1 cellular context compared by ENCODE assay signal in genomic region chr10:62047240-62047897, GRCh38.
TF ChIP-seq lines count a peak whose summit lies in the region.

No MANE protein-coding gene starts in this region.

TF ChIP-seq in GM23338, 12 proteins besides CTCF, POLR2A, EP300 and RAD21 (continued from another document):
- TF ChIP-seq, protein P1, sequence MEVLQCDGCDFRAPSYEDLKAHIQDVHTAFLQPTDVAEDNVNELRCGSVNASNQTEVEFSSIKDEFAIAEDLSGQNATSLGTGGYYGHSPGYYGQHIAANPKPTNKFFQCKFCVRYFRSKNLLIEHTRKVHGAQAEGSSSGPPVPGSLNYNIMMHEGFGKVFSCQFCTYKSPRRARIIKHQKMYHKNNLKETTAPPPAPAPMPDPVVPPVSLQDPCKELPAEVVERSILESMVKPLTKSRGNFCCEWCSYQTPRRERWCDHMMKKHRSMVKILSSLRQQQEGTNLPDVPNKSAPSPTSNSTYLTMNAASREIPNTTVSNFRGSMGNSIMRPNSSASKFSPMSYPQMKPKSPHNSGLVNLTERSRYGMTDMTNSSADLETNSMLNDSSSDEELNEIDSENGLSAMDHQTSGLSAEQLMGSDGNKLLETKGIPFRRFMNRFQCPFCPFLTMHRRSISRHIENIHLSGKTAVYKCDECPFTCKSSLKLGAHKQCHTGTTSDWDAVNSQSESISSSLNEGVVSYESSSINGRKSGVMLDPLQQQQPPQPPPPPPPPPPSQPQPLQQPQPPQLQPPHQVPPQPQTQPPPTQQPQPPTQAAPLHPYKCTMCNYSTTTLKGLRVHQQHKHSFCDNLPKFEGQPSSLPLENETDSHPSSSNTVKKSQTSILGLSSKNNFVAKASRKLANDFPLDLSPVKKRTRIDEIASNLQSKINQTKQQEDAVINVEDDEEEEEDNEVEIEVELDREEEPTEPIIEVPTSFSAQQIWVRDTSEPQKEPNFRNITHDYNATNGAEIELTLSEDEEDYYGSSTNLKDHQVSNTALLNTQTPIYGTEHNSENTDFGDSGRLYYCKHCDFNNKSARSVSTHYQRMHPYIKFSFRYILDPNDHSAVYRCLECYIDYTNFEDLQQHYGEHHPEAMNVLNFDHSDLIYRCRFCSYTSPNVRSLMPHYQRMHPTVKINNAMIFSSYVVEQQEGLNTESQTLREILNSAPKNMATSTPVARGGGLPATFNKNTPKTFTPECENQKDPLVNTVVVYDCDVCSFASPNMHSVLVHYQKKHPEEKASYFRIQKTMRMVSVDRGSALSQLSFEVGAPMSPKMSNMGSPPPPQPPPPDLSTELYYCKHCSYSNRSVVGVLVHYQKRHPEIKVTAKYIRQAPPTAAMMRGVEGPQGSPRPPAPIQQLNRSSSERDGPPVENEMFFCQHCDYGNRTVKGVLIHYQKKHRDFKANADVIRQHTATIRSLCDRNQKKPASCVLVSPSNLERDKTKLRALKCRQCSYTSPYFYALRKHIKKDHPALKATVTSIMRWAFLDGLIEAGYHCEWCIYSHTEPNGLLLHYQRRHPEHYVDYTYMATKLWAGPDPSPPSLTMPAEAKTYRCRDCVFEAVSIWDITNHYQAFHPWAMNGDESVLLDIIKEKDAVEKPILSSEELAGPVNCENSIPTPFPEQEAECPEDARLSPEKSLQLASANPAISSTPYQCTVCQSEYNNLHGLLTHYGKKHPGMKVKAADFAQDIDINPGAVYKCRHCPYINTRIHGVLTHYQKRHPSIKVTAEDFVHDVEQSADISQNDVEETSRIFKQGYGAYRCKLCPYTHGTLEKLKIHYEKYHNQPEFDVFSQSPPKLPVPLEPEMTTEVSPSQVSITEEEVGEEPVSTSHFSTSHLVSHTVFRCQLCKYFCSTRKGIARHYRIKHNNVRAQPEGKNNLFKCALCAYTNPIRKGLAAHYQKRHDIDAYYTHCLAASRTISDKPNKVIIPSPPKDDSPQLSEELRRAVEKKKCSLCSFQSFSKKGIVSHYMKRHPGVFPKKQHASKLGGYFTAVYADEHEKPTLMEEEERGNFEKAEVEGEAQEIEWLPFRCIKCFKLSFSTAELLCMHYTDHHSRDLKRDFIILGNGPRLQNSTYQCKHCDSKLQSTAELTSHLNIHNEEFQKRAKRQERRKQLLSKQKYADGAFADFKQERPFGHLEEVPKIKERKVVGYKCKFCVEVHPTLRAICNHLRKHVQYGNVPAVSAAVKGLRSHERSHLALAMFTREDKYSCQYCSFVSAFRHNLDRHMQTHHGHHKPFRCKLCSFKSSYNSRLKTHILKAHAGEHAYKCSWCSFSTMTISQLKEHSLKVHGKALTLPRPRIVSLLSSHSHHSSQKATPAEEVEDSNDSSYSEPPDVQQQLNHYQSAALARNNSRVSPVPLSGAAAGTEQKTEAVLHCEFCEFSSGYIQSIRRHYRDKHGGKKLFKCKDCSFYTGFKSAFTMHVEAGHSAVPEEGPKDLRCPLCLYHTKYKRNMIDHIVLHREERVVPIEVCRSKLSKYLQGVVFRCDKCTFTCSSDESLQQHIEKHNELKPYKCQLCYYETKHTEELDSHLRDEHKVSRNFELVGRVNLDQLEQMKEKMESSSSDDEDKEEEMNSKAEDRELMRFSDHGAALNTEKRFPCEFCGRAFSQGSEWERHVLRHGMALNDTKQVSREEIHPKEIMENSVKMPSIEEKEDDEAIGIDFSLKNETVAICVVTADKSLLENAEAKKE (CRISPR knock-in tag; IDR thresholded peaks at IDR 0.05), result no peak
